In genomic region chr19:55202199-55202598, GRCh38 we compare ENCODE assay signal across 17 cellular contexts. TPM values are rescaled to one million over a fixed set of nuclear protein-coding genes. Genes with fewer than 3 reads are reported as not detected.
DNase-seq lines count a peak whose midpoint lies in the region; ATAC-seq, FAIRE-seq and TF ChIP-seq lines count a peak whose summit lies in the region.
"Not testable (repeated sequence)": the region's sequence is repeated elsewhere in the genome, so short reads cannot be mapped to it uniquely, and the experiment has no call there.
"Had no signal": no experiment of that assay in that cellular context is flagged by ENCODE, and none has a peak within 500 bp of the region (broad histone marks: within the 10 kb centered on the region; RNA-seq: fewer than 3 reads in every experiment).

No MANE protein-coding gene starts in this region.

- H3T11ph ChIP-seq in H9 (ENCODE audit: low read length): not testable (repeated sequence)

- not testable (repeated sequence) for H2AFZ ChIP-seq in H9 (ENCODE audit: low read length); OCI-LY7 (ENCODE audit: low read length); K562 (ENCODE audit: low read depth, low read length); mesenchymal stem cell (ENCODE audit: low read depth, low read length)

- not testable (repeated sequence) for H2BK5ac ChIP-seq in H9 (ENCODE audit: insufficient read length, low read length); mesenchymal stem cell (ENCODE audit: low read depth, low read length, poor library complexity, severe bottlenecking)

- H3K9me3 ChIP-seq in H9 (ENCODE audit: control insufficient read depth, low read depth, low read length); OCI-LY7 (ENCODE audit: low read length); K562 (replicated peaks; ENCODE audit: control insufficient read depth, insufficient read depth, low read depth, low read length); mesenchymal stem cell (ENCODE audit: control insufficient read depth, low read length): not testable (repeated sequence)

- H4K5ac ChIP-seq in H9 (ENCODE audit: insufficient read length, low read depth, low read length): not testable (repeated sequence)

- not testable (repeated sequence) for ATAC-seq in K562

- H3K4me3 Mint-ChIP-seq in H9: not testable (repeated sequence)

- WGBS in H9 (ENCODE audit: extremely low coverage, insufficient read length, low lambda C conversion rate): no CpG with 5 or more reads among the region's 10 CpGs
- WGBS in K562 (ENCODE audit: insufficient coverage, low coverage, missing lambda C conversion rate): 89% methylated on average over 10 of the region's 10 CpGs
- WGBS in mesenchymal stem cell: 72% methylated on average over 3 of the region's 10 CpGs

- H3K4ac ChIP-seq in H9 (ENCODE audit: low read depth, low read length); mesenchymal stem cell (ENCODE audit: low read depth in 1 of 2, low read length in 2 of 2): not testable (repeated sequence)

- in situ Hi-C loops in K562 (cut with MboI): not testable (repeated sequence)

- not testable (repeated sequence) for FAIRE-seq in K562 (lab: Jason Lieb, UNC)

- not testable (repeated sequence) for H3K14ac ChIP-seq in H9 (ENCODE audit: insufficient read depth, low read length); mesenchymal stem cell (ENCODE audit: low read length in 2 of 2)

- H2BK15ac ChIP-seq in H9 (ENCODE audit: low read depth, low read length); mesenchymal stem cell (ENCODE audit: low read depth, poor library complexity, severe bottlenecking): not testable (repeated sequence)

- not testable (repeated sequence) for H4K91ac ChIP-seq in H9 (ENCODE audit: insufficient read length, low read depth, low read length); mesenchymal stem cell (ENCODE audit: low read length)

- not testable (repeated sequence) for H3K9me1 ChIP-seq in K562 (ENCODE audit: control insufficient read depth, insufficient read depth, low read length)

- not testable (repeated sequence) for H3K79me1 ChIP-seq in H9 (ENCODE audit: insufficient read depth, low read depth, low read length, poor library complexity, severe bottlenecking); mesenchymal stem cell (replicated peaks; ENCODE audit: low read length, poor library complexity, severe bottlenecking)

- not testable (repeated sequence) for H2AK5ac ChIP-seq in H9 (ENCODE audit: insufficient read length, low read length); mesenchymal stem cell (ENCODE audit: low read length, severe bottlenecking)

- not testable (repeated sequence) for H2BK120ac ChIP-seq in H9 (ENCODE audit: low read depth, low read length, poor library complexity, severe bottlenecking); mesenchymal stem cell (ENCODE audit: low read depth, low read length)

- H3K27ac ChIP-seq in H9 (ENCODE audit: insufficient read length, low read depth, low read length); OCI-LY7 (ENCODE audit: low read depth, low read length, poor library complexity, severe bottlenecking); K562 (ENCODE audit: extremely low read depth, low read depth, low read length); mesenchymal stem cell (ENCODE audit: low read length, poor library complexity, severe bottlenecking): not testable (repeated sequence)

- not testable (repeated sequence) for H3K9me3 Mint-ChIP-seq in H9

- not testable (repeated sequence) for H3K9me2 ChIP-seq in OCI-LY7 (ENCODE audit: insufficient read depth, low read length)

- not testable (repeated sequence) for BruUV-seq in OCI-LY7 (replicated peaks; lab: Mats Ljungman, UMichigan); K562 (replicated peaks; lab: Mats Ljungman, UMichigan)

- DNase-seq in AG04449 (ENCODE audit: low read depth, low spot score); H9; OCI-LY7 (ENCODE audit: low spot score); K562 (ENCODE audit: extremely low read depth in 1 of 4, low spot score in 3 of 4); fibroblast of pulmonary artery (ENCODE audit: low read depth): not testable (repeated sequence)
- DNase-seq in DMS 273 (lab: John Stamatoyannopoulos, UW; ENCODE audit: unreplicated experiment): peak; percentile 32
- peak; percentile 14 for DNase-seq in mesenchymal stem cell
- DNase-seq in stimulated activated CD4-positive, alpha-beta T cell treated with anti-CD3 and anti-CD28 coated beads, Interleukin-4, amount 100 ng/mL, for 24 hours: peak; percentile 12

- H2BK12ac ChIP-seq in H9 (ENCODE audit: insufficient read length, low read depth, low read length); mesenchymal stem cell (ENCODE audit: low read length in 2 of 2): not testable (repeated sequence)

- not testable (repeated sequence) for H3K27me3 ChIP-seq in H9 (ENCODE audit: insufficient read depth, low read length); K562 (ENCODE audit: control insufficient read depth in 2 of 2, insufficient read depth in 2 of 2, low read length in 2 of 2); mesenchymal stem cell (ENCODE audit: control insufficient read depth in 1 of 2, insufficient read depth in 1 of 2, low read length in 2 of 2)

- not testable (repeated sequence) for H3K4me1 Mint-ChIP-seq in H9

- CTCF ChIA-PET in AG04449 (lab: Yijun Ruan, JAX): interaction anchor here (2.1 kb wide), 1 partner anchor 42 kb away, joined by 6 read pairs; no protein-coding TSS in a partner anchor
- CTCF ChIA-PET in OCI-LY7 (lab: Charles Lee; ENCODE audit: unreplicated experiment); K562 (lab: Yijun Ruan, JAX; ENCODE audit: low intra/inter-chr PET ratio): not testable (repeated sequence)

- TF ChIP-seq EP300 in K562 (IDR thresholded peaks at IDR 0.05; ENCODE audit: low read length): not testable (repeated sequence)

- not testable (repeated sequence) for H3K4me1 ChIP-seq in H9 (ENCODE audit: insufficient read depth, low read length); OCI-LY7 (ENCODE audit: insufficient read depth, low read length, poor library complexity, severe bottlenecking); K562 (replicated peaks in 1 of 2; ENCODE audit: control insufficient read depth in 2 of 2, insufficient read depth in 2 of 2, low read length in 2 of 2); mesenchymal stem cell (ENCODE audit: control insufficient read depth, insufficient read depth, low read depth, low read length)

- TF ChIP-seq RAD21 in K562 (CRISPR knock-in tag; conservative IDR thresholded peaks at IDR 0.05 in 1 of 2, IDR thresholded peaks at IDR 0.05 in 1 of 2): peak in 1 of 2 experiments; percentile 18; a peak in 1 of 4 replicates

- not testable (repeated sequence) for H3K4me3 ChIP-seq in AG04449 (ENCODE audit: low read depth, low read length); OCI-LY7 (ENCODE audit: low read depth, low read length, poor library complexity, severe bottlenecking); K562; fibroblast of pulmonary artery (replicated peaks; ENCODE audit: low read depth, low read length); mesenchymal stem cell (ENCODE audit: insufficient read depth in 1 of 2, low read depth in 1 of 2, low read length in 2 of 2)

- POLR2A ChIA-PET in AG04449 (lab: Yijun Ruan, JAX); OCI-LY7 (lab: Charles Lee): not testable (repeated sequence)
- POLR2A ChIA-PET in K562 (lab: Yijun Ruan, JAX): interaction anchor here (0.5 kb wide), 1 partner anchor 89 kb away, joined by 3 read pairs; no protein-coding TSS in a partner anchor

- peaks cover 43% of the 10 kb centered on the region for H3K27me3 Mint-ChIP-seq in H9 (ENCODE audit: low read depth)

- not testable (repeated sequence) for H3K27ac Mint-ChIP-seq in H9

- not testable (repeated sequence) for H3K23ac ChIP-seq in H9 (ENCODE audit: insufficient read length, low read depth, low read length); mesenchymal stem cell (ENCODE audit: low read length in 2 of 2)

- not testable (repeated sequence) for H3K36me3 Mint-ChIP-seq in H9 (ENCODE audit: insufficient read depth in 1 of 3, low read depth in 3 of 3)

- intact Hi-C loops in OCI-LY7 (cut with micrococcal nuclease; ENCODE audit: unreplicated experiment); K562 (cut with micrococcal nuclease): not testable (repeated sequence)

- TF ChIP-seq CTCF in AG04449 (IDR thresholded peaks at IDR 0.05; ENCODE audit: insufficient read depth, low read length, missing control alignments) (peak; percentile 6), H9 (conservative IDR thresholded peaks at IDR 0.05) (peak; percentile 24; the same call in 1 of the 3 replicates), OCI-LY7 (conservative IDR thresholded peaks at IDR 0.05; ENCODE audit: low read length) (peak; percentile 30; the same call in 1 of the 2 replicates), K562 (IDR thresholded peaks at IDR 0.05 in 2 of 3, conservative IDR thresholded peaks at IDR 0.05 in 1 of 3; ENCODE audit: insufficient read depth in 2 of 3, low read depth in 1 of 3, low read length in 3 of 3) (peak in 2 of 3 experiments; percentile 24 to 32; a peak in 2 of 6 replicates), fibroblast of pulmonary artery (IDR thresholded peaks at IDR 0.05; ENCODE audit: low read length, missing control alignments) (peak; percentile 29)

- not testable (repeated sequence) for H3K56ac ChIP-seq in H9 (ENCODE audit: insufficient read length, low read depth, low read length)

- not testable (repeated sequence) for H4K8ac ChIP-seq in H9 (replicated peaks; ENCODE audit: insufficient read length, low read depth, low read length); mesenchymal stem cell (ENCODE audit: low read length)

- not testable (repeated sequence) for H3K18ac ChIP-seq in H9 (ENCODE audit: insufficient read length, low read depth, low read length); mesenchymal stem cell (ENCODE audit: low read depth in 1 of 2, low read length in 2 of 2)

- H3K79me2 ChIP-seq in H9 (ENCODE audit: insufficient read depth, low read length); OCI-LY7 (ENCODE audit: insufficient read depth, low read depth, low read length): not testable (repeated sequence)
- H3K79me2 ChIP-seq in K562 (ENCODE audit: control insufficient read depth, insufficient read depth, low read length): peaks cover 19% of the 10 kb centered on the region

- TF ChIP-seq POLR2A in K562 (conservative IDR thresholded peaks at IDR 0.05): not testable (repeated sequence)

- not testable (repeated sequence) for H2BK20ac ChIP-seq in H9 (ENCODE audit: low read depth, low read length, poor library complexity, severe bottlenecking)

- H4K20me1 ChIP-seq in H9 (ENCODE audit: control insufficient read depth, insufficient read depth, insufficient read length); OCI-LY7 (ENCODE audit: insufficient read depth, low read length); K562 (replicated peaks; ENCODE audit: control insufficient read depth, insufficient read depth, low read length): not testable (repeated sequence)

- H3K36me3 ChIP-seq in OCI-LY7 (ENCODE audit: insufficient read depth, low read length): not testable (repeated sequence)
- H3K36me3 ChIP-seq in K562 (ENCODE audit: control insufficient read depth, insufficient read depth, low read length): peaks cover 73% of the 10 kb centered on the region; the same call in 2 of the 3 replicates
- peaks cover 0 to 49% of the 10 kb centered on the region in 2 experiments for H3K36me3 ChIP-seq in mesenchymal stem cell (ENCODE audit: control insufficient read depth in 1 of 2, insufficient read depth in 2 of 2, low read depth in 1 of 2, low read length in 2 of 2)

- H3K4me2 ChIP-seq in H9 (ENCODE audit: insufficient read depth, insufficient read length, low read length); OCI-LY7 (ENCODE audit: low read length); K562 (ENCODE audit: insufficient read depth, low read length); mesenchymal stem cell (ENCODE audit: low read length, poor library complexity, severe bottlenecking): not testable (repeated sequence)

- not testable (repeated sequence) for H3K23me2 ChIP-seq in H9 (ENCODE audit: insufficient read length, low read depth, low read length, poor library complexity, severe bottlenecking)

- not testable (repeated sequence) for H3K9ac ChIP-seq in H9 (ENCODE audit: extremely low read depth, insufficient read length, low read length); K562 (ENCODE audit: insufficient read depth in 1 of 2, low read depth in 2 of 2, low read length in 2 of 2); mesenchymal stem cell (ENCODE audit: low read length)

RNA-seq across cellular contexts. Expression of gene PTPRH, which starts 7.1 kb away (rescaled TPM):
- total RNA-seq in H9 (2021): 0.24 and 0.33 TPM in 2 replicates
- not detected in 2 replicates for total RNA-seq in OCI-LY7 (2014; rRNA removed; shearing (Covaris generic))
- total RNA-seq in OCI-LY7 (2022): not detected in 2 replicates
- 57.9 and 171 TPM in 2 replicates for total RNA-seq in K562 (2011; cell fraction: chromatin; rRNA removed; ENCODE audit: low replicate concordance)
- 67.1 and 78.4 TPM in 2 replicates for total RNA-seq in K562 (2011; cell fraction: nucleolus; rRNA removed)
- total RNA-seq in K562 (2011; cell fraction: nucleoplasm; rRNA removed): 53.0 and 59.6 TPM in 2 replicates
- total RNA-seq in K562 (2014; rRNA removed): 24.0 and 36.5 TPM in 2 replicates
- total RNA-seq in K562 (2014; rRNA removed; fragmentation: Illumina TruSeq; extraction: Trizol): 14.7 and 17.6 TPM in 2 replicates
- total RNA-seq in K562 (2015; rRNA removed; fragmentation: Illumina TruSeq; extraction: Trizol): 18.6 and 19.0 TPM in 2 replicates
- 25.5 and 26.4 TPM in 2 replicates for total RNA-seq in K562 (2021)
- 33.6 and 34.3 TPM in 2 replicates for polyA plus RNA-seq in K562 (2011; rRNA removed)
- polyA plus RNA-seq in K562 (2011; cell fraction: cytosol; rRNA removed): 31.6 and 38.9 TPM in 2 replicates
- 66.1 and 111 TPM in 2 replicates for polyA plus RNA-seq in K562 (2011; cell fraction: nucleus; rRNA removed)
- 19.2 and 61.5 TPM in 2 replicates for polyA plus RNA-seq in K562 (2012)
- 31.2 and 33.2 TPM in 2 replicates for polyA plus RNA-seq in K562 (2014; fragmentation: Illumina TruSeq; extraction: Trizol)
- polyA plus RNA-seq in K562 (2014; fragmentation: Nextera tagmentation; extraction: Ambion mirVana): 1 to 10 TPM in 1 of 2 experiments, under 1 TPM in 1; 0.87 to 2.9 TPM
- polyA plus RNA-seq in K562 (2014; rRNA removed): 22.7 and 22.8 TPM in 2 replicates
- polyA minus RNA-seq in K562 (2011; rRNA and poly(A)+ RNA removed): 34.7 and 44.2 TPM in 2 replicates
- polyA minus RNA-seq in K562 (2011; cell fraction: cytosol; rRNA and poly(A)+ RNA removed): 15.8 and 20.3 TPM in 2 replicates
- polyA minus RNA-seq in K562 (2011; cell fraction: nucleus; rRNA and poly(A)+ RNA removed): 46.6 and 47.5 TPM in 2 replicates
- polyA plus RNA-seq in mesenchymal stem cell (2013, experiment 1 of 2): 1.1 TPM
- polyA plus RNA-seq in mesenchymal stem cell (2013, experiment 2 of 2): 1.0 TPM
- total RNA-seq: activated CD8-positive, alpha-beta T cell treated with anti-CD3 and anti-CD28 coated beads for 36 hours; CD4-positive, alpha-beta memory T cell had no signal
- polyA plus RNA-seq: CD4-positive, alpha-beta memory T cell had no signal

RNA-seq across cellular contexts. Expression of gene SYT5, which starts 22.1 kb away (rescaled TPM):
- total RNA-seq in H9 (2021) (3.0 and 4.5 TPM in 2 replicates), OCI-LY7 (2022) (0.84 and 1.3 TPM in 2 replicates), K562 (2014; rRNA removed) (9.9 and 15.7 TPM in 2 replicates), K562 (2014; rRNA removed; fragmentation: Illumina TruSeq; extraction: Trizol) (8.8 and 9.8 TPM in 2 replicates), K562 (2015; rRNA removed; fragmentation: Illumina TruSeq; extraction: Trizol) (6.6 and 7.2 TPM in 2 replicates), K562 (2021) (19.9 and 20.9 TPM in 2 replicates)
- 0.44 TPM in 1 of 2 replicates, not detected in the other for total RNA-seq in OCI-LY7 (2014; rRNA removed; shearing (Covaris generic))
- 8.2 and 12.8 TPM in 2 replicates for total RNA-seq in K562 (2011; cell fraction: chromatin; rRNA removed; ENCODE audit: low replicate concordance)
- 5.1 and 5.5 TPM in 2 replicates for total RNA-seq in K562 (2011; cell fraction: nucleolus; rRNA removed)
- total RNA-seq in K562 (2011; cell fraction: nucleoplasm; rRNA removed): 8.5 and 9.7 TPM in 2 replicates
- polyA plus RNA-seq in K562 (2011; rRNA removed) (3.9 and 5.0 TPM in 2 replicates), K562 (2014; fragmentation: Illumina TruSeq; extraction: Trizol) (18.0 and 19.4 TPM in 2 replicates), K562 (2014; fragmentation: Nextera tagmentation; extraction: Ambion mirVana) (1 to 10 TPM; 1.3 to 2.1 TPM), K562 (2014; rRNA removed) (14.2 and 15.2 TPM in 2 replicates)
- 4.3 and 6.8 TPM in 2 replicates for polyA plus RNA-seq in K562 (2011; cell fraction: cytosol; rRNA removed)
- polyA plus RNA-seq in K562 (2011; cell fraction: nucleus; rRNA removed): 5.3 and 5.7 TPM in 2 replicates
- 15.2 and 38.7 TPM in 2 replicates for polyA plus RNA-seq in K562 (2012)
- 2.4 and 5.1 TPM in 2 replicates for polyA minus RNA-seq in K562 (2011; rRNA and poly(A)+ RNA removed)
- 8.4 and 13.2 TPM in 2 replicates for polyA minus RNA-seq in K562 (2011; cell fraction: cytosol; rRNA and poly(A)+ RNA removed)
- polyA minus RNA-seq in K562 (2011; cell fraction: nucleus; rRNA and poly(A)+ RNA removed): 3.1 and 3.4 TPM in 2 replicates
- 0.28 TPM for polyA plus RNA-seq in mesenchymal stem cell (2013, experiment 1 of 2)
- polyA plus RNA-seq in mesenchymal stem cell (2013, experiment 2 of 2): 0.38 TPM
- total RNA-seq: activated CD8-positive, alpha-beta T cell treated with anti-CD3 and anti-CD28 coated beads for 36 hours; aorta; CD4-positive, alpha-beta memory T cell; left ventricle myocardium inferior; posterior vena cava; thyroid gland had no signal
- polyA plus RNA-seq: aorta had no signal

RNA-seq across cellular contexts. Expression of gene TMEM86B, which starts 26.4 kb away (rescaled TPM):
- total RNA-seq in H9 (2021): 3.6 and 4.5 TPM in 2 replicates
- 6.7 and 8.1 TPM in 2 replicates for total RNA-seq in OCI-LY7 (2014; rRNA removed; shearing (Covaris generic))
- total RNA-seq in OCI-LY7 (2022): 13.7 and 13.8 TPM in 2 replicates
- total RNA-seq in K562 (2011; cell fraction: chromatin; rRNA removed; ENCODE audit: low replicate concordance): 8.0 and 35.1 TPM in 2 replicates
- 26.1 and 32.9 TPM in 2 replicates for total RNA-seq in K562 (2011; cell fraction: nucleolus; rRNA removed)
- total RNA-seq in K562 (2011; cell fraction: nucleoplasm; rRNA removed): 13.7 and 16.3 TPM in 2 replicates
- 3.9 and 4.6 TPM in 2 replicates for total RNA-seq in K562 (2014; rRNA removed)
- total RNA-seq in K562 (2014; rRNA removed; fragmentation: Illumina TruSeq; extraction: Trizol): 0.19 and 0.55 TPM in 2 replicates
- total RNA-seq in K562 (2015; rRNA removed; fragmentation: Illumina TruSeq; extraction: Trizol): 2.1 TPM in 2 replicates
- total RNA-seq in K562 (2021): 5.7 and 6.3 TPM in 2 replicates
- polyA plus RNA-seq in K562 (2011; rRNA removed): 1.3 and 3.2 TPM in 2 replicates
- polyA plus RNA-seq in K562 (2011; cell fraction: cytosol; rRNA removed): 2.8 and 7.3 TPM in 2 replicates
- polyA plus RNA-seq in K562 (2011; cell fraction: nucleus; rRNA removed): 23.8 and 45.7 TPM in 2 replicates
- polyA plus RNA-seq in K562 (2012): 5.1 and 12.3 TPM in 2 replicates
- 2.2 and 5.1 TPM in 2 replicates for polyA plus RNA-seq in K562 (2014; fragmentation: Illumina TruSeq; extraction: Trizol)
- under 1 TPM; 0.28 to 0.41 TPM for polyA plus RNA-seq in K562 (2014; fragmentation: Nextera tagmentation; extraction: Ambion mirVana)
- 6.2 and 7.9 TPM in 2 replicates for polyA plus RNA-seq in K562 (2014; rRNA removed)
- 0.81 and 1.5 TPM in 2 replicates for polyA minus RNA-seq in K562 (2011; rRNA and poly(A)+ RNA removed)
- 1.2 TPM in 1 of 2 replicates, not detected in the other for polyA minus RNA-seq in K562 (2011; cell fraction: cytosol; rRNA and poly(A)+ RNA removed)
- polyA minus RNA-seq in K562 (2011; cell fraction: nucleus; rRNA and poly(A)+ RNA removed): 4.4 and 5.9 TPM in 2 replicates
- polyA plus RNA-seq in mesenchymal stem cell (2013, experiment 1 of 2): 1.2 TPM
- polyA plus RNA-seq in mesenchymal stem cell (2013, experiment 2 of 2): 0.90 TPM

RNA-seq across cellular contexts. Expression of gene DNAAF3, which starts 35.8 kb away (rescaled TPM):
- total RNA-seq in H9 (2021) (3.0 and 4.6 TPM in 2 replicates), OCI-LY7 (2022) (2.2 and 2.5 TPM in 2 replicates), K562 (2014; rRNA removed) (49.8 and 66.8 TPM in 2 replicates), K562 (2014; rRNA removed; fragmentation: Illumina TruSeq; extraction: Trizol) (19.7 and 21.6 TPM in 2 replicates), K562 (2015; rRNA removed; fragmentation: Illumina TruSeq; extraction: Trizol) (27.6 and 28.5 TPM in 2 replicates), K562 (2021) (43.0 and 44.3 TPM in 2 replicates)
- total RNA-seq in OCI-LY7 (2014; rRNA removed; shearing (Covaris generic)): 0.85 and 2.8 TPM in 2 replicates
- total RNA-seq in K562 (2011; cell fraction: chromatin; rRNA removed; ENCODE audit: low replicate concordance): 9.1 and 32.2 TPM in 2 replicates
- 17.6 and 19.3 TPM in 2 replicates for total RNA-seq in K562 (2011; cell fraction: nucleolus; rRNA removed)
- total RNA-seq in K562 (2011; cell fraction: nucleoplasm; rRNA removed): 17.8 and 22.7 TPM in 2 replicates
- polyA plus RNA-seq in K562 (2011; rRNA removed) (29.3 and 46.8 TPM in 2 replicates), K562 (2014; fragmentation: Illumina TruSeq; extraction: Trizol) (61.5 and 67.6 TPM in 2 replicates), K562 (2014; fragmentation: Nextera tagmentation; extraction: Ambion mirVana) (10 to 100 TPM; 29.7 to 54.4 TPM), K562 (2014; rRNA removed) (50.2 and 65.0 TPM in 2 replicates)
- polyA plus RNA-seq in K562 (2011; cell fraction: cytosol; rRNA removed): 84.8 and 128 TPM in 2 replicates
- polyA plus RNA-seq in K562 (2011; cell fraction: nucleus; rRNA removed): 48.2 and 66.5 TPM in 2 replicates
- 41.3 and 45.3 TPM in 2 replicates for polyA plus RNA-seq in K562 (2012)
- 7.2 and 9.1 TPM in 2 replicates for polyA minus RNA-seq in K562 (2011; rRNA and poly(A)+ RNA removed)
- 18.7 and 19.0 TPM in 2 replicates for polyA minus RNA-seq in K562 (2011; cell fraction: cytosol; rRNA and poly(A)+ RNA removed)
- polyA minus RNA-seq in K562 (2011; cell fraction: nucleus; rRNA and poly(A)+ RNA removed): 7.1 and 10.8 TPM in 2 replicates
- 0.37 TPM for polyA plus RNA-seq in mesenchymal stem cell (2013, experiment 1 of 2)
- 0.45 TPM for polyA plus RNA-seq in mesenchymal stem cell (2013, experiment 2 of 2)
- total RNA-seq: activated CD8-positive, alpha-beta T cell treated with anti-CD3 and anti-CD28 coated beads for 36 hours; aorta; CD4-positive, alpha-beta memory T cell; posterior vena cava; sigmoid colon; T-cell had no signal

RNA-seq across cellular contexts. Expression of gene TNNI3, which starts 44.7 kb away (rescaled TPM):
- total RNA-seq in H9 (2021) (36.9 and 41.0 TPM in 2 replicates), OCI-LY7 (2022) (not detected in 2 replicates), K562 (2014; rRNA removed) (107 and 125 TPM in 2 replicates), K562 (2014; rRNA removed; fragmentation: Illumina TruSeq; extraction: Trizol) (22.0 and 26.5 TPM in 2 replicates), K562 (2015; rRNA removed; fragmentation: Illumina TruSeq; extraction: Trizol) (74.2 and 76.5 TPM in 2 replicates), K562 (2021) (53.7 and 63.3 TPM in 2 replicates)
- total RNA-seq in OCI-LY7 (2014; rRNA removed; shearing (Covaris generic)): 2.6 TPM in 1 of 2 replicates, not detected in the other
- total RNA-seq in K562 (2011; cell fraction: chromatin; rRNA removed; ENCODE audit: low replicate concordance): 25.9 and 44.0 TPM in 2 replicates
- total RNA-seq in K562 (2011; cell fraction: nucleolus; rRNA removed): 23.2 and 24.3 TPM in 2 replicates
- 27.0 and 36.9 TPM in 2 replicates for total RNA-seq in K562 (2011; cell fraction: nucleoplasm; rRNA removed)
- polyA plus RNA-seq in K562 (2011; rRNA removed) (28.1 and 33.8 TPM in 2 replicates), K562 (2014; fragmentation: Illumina TruSeq; extraction: Trizol) (42.0 and 55.7 TPM in 2 replicates), K562 (2014; fragmentation: Nextera tagmentation; extraction: Ambion mirVana) (10 to 100 TPM in 1 of 2 experiments, 1 to 10 TPM in 1; 4.7 to 17.2 TPM), K562 (2014; rRNA removed) (143 and 158 TPM in 2 replicates)
- polyA plus RNA-seq in K562 (2011; cell fraction: cytosol; rRNA removed): 41.8 and 52.3 TPM in 2 replicates
- polyA plus RNA-seq in K562 (2011; cell fraction: nucleus; rRNA removed): 61.1 and 64.7 TPM in 2 replicates
- 58.4 and 68.8 TPM in 2 replicates for polyA plus RNA-seq in K562 (2012)
- 6.4 and 7.0 TPM in 2 replicates for polyA minus RNA-seq in K562 (2011; rRNA and poly(A)+ RNA removed)
- 7.1 and 13.3 TPM in 2 replicates for polyA minus RNA-seq in K562 (2011; cell fraction: cytosol; rRNA and poly(A)+ RNA removed)
- 10.6 and 16.3 TPM in 2 replicates for polyA minus RNA-seq in K562 (2011; cell fraction: nucleus; rRNA and poly(A)+ RNA removed)
- polyA plus RNA-seq in mesenchymal stem cell (2013, experiment 1 of 2): 0.18 TPM
- 0.18 TPM for polyA plus RNA-seq in mesenchymal stem cell (2013, experiment 2 of 2)
- total RNA-seq: activated CD8-positive, alpha-beta T cell treated with anti-CD3 and anti-CD28 coated beads for 36 hours; aorta; CD4-positive, alpha-beta memory T cell; gastroesophageal sphincter; posterior vena cava; sigmoid colon; T-cell; thyroid gland had no signal
- polyA plus RNA-seq: CD4-positive, alpha-beta memory T cell had no signal

Comparison
In these comparisons a context has a peak if more than half of its experiments do, and no peak if none do; other contexts are left out.
1. RNA of gene PTPRH, which starts 7.1 kb away (total RNA-seq): 14.7 to 171 TPM in K562; 0.24 to 0.33 TPM in H9 and not detected in OCI-LY7; every median in the first group is over 10 times any median in the second.
2. Peak in every context shown above with its lines, with median percentiles within 50 percentile points of each other: CTCF ChIP-seq.